Comparison of ENCODE assay signal across 8 cellular contexts in genomic region chr14:21510735-21511657, GRCh38. TPM values are rescaled to one million over a fixed set of nuclear protein-coding genes. Genes with fewer than 3 reads are reported as not detected.
DNase-seq lines count a peak whose midpoint lies in the region; ATAC-seq and TF ChIP-seq lines count a peak whose summit lies in the region.

Gene METTL3, minus strand, starts transcription at chr14:21511340. Its CDS starts 117 bp downstream, at chr14:21511223.

- H3K36me3 Mint-ChIP-seq in natural killer cell treated with Interleukin-12 subunit alpha and Interleukin-12 subunit beta and Interleukin-15 and Interleukin-18, amount 100 ng/mL, for 72 hours: peaks cover 16% of the 10 kb centered on the region

- no peaks in the 10 kb centered on the region for H3K27me3 ChIP-seq in H7 (ENCODE audit: control insufficient read depth, insufficient read depth, low read length)

- no peaks in the 10 kb centered on the region for H3K27me3 Mint-ChIP-seq in natural killer cell treated with Interleukin-12 subunit alpha and Interleukin-12 subunit beta and Interleukin-15 and Interleukin-18, amount 100 ng/mL, for 72 hours

- no peak for TF ChIP-seq CTCF in fibroblast of pulmonary artery (IDR thresholded peaks at IDR 0.05; ENCODE audit: low read length, missing control alignments)

- H3K36me3 ChIP-seq in H7 (replicated peaks; ENCODE audit: control insufficient read depth, insufficient read depth, low read length): peaks cover 6% of the 10 kb centered on the region

- peak; percentile 99 for ATAC-seq in natural killer cell treated with Interleukin-12 subunit alpha and Interleukin-12 subunit beta and Interleukin-15 and Interleukin-18, amount 100 ng/mL, for 72 hours
- ATAC-seq in stimulated activated naive CD8-positive, alpha-beta T cell treated with anti-CD3 and anti-CD28 coated beads, Interleukin-15, Interleukin-2, amounts not matched to agents 100 U/mL and 50 U/mL, for 24 hours: peak; percentile 100

- no peaks in the 10 kb centered on the region for H3K9me3 Mint-ChIP-seq in natural killer cell treated with Interleukin-12 subunit alpha and Interleukin-12 subunit beta and Interleukin-15 and Interleukin-18, amount 100 ng/mL, for 72 hours

- peaks cover 16 to 38% of the 10 kb centered on the region in 2 donors for H3K4me1 Mint-ChIP-seq in natural killer cell treated with Interleukin-12 subunit alpha and Interleukin-12 subunit beta and Interleukin-15 and Interleukin-18, amount 100 ng/mL, for 72 hours (ENCODE audit: low read depth in 2 of 2)

- DNase-seq in ELF-1 (ENCODE audit: low read depth, low spot score) (peak; percentile 98), H7 (peak; percentile 86), M059J (ENCODE audit: low read depth) (peak; percentile 99), SHP77 (lab: John Stamatoyannopoulos, UW) (peak; percentile 99 to 100), fibroblast of pulmonary artery (ENCODE audit: low read depth) (peak; percentile 99)
- peak; percentile 92 for DNase-seq in activated effector memory CD4-positive, alpha-beta T cell treated with Interleukin-2 at 50 U/mL for 16 hours
- peak; percentile 96 for DNase-seq in natural killer cell treated with Interleukin-12 subunit alpha and Interleukin-12 subunit beta and Interleukin-15 and Interleukin-18, amount 100 ng/mL, for 72 hours (ENCODE audit: low spot score)
- peak; percentile 89 for DNase-seq in stimulated activated naive CD8-positive, alpha-beta T cell treated with anti-CD3 and anti-CD28 coated beads, Interleukin-15, Interleukin-2, amounts not matched to agents 100 U/mL and 50 U/mL, for 24 hours

- H3K27ac Mint-ChIP-seq in natural killer cell treated with Interleukin-12 subunit alpha and Interleukin-12 subunit beta and Interleukin-15 and Interleukin-18, amount 100 ng/mL, for 72 hours: peak within 1 kb of the TSS; percentile 77 to 96

- peak within 1 kb of the TSS; percentile 98 for H3K4me3 ChIP-seq in H7 (ENCODE audit: insufficient read depth, low read depth, low read length)
- peak within 1 kb of the TSS; percentile 89 for H3K4me3 ChIP-seq in fibroblast of pulmonary artery (replicated peaks; ENCODE audit: low read depth, low read length)

- H3K4me3 Mint-ChIP-seq in natural killer cell treated with Interleukin-12 subunit alpha and Interleukin-12 subunit beta and Interleukin-15 and Interleukin-18, amount 100 ng/mL, for 72 hours: peak within 1 kb of the TSS; percentile 87

RNA-seq across cellular contexts. Expression of gene METTL3, which starts in this region (rescaled TPM):
- total RNA-seq in H7 (2014; rRNA removed; shearing (Covaris generic)): 109 and 111 TPM in 2 replicates
- 31.0 and 35.0 TPM in 2 replicates for total RNA-seq in M059J (2014; rRNA removed; shearing (Covaris generic))
- 10 to 100 TPM; 66.8 to 91.4 TPM for total RNA-seq in natural killer cell treated with Interleukin-12 subunit alpha and Interleukin-12 subunit beta and Interleukin-15 and Interleukin-18, amount 100 ng/mL, for 72 hours

Comparison
In these comparisons a context has a peak if more than half of its experiments do, and no peak if none do; other contexts are left out.
1. Peak in every context shown above with its lines: DNase-seq, ATAC-seq and H3K4me3 ChIP-seq.